Comparison of ENCODE assay signal across 1 cellular context in genomic region chr11:94767701-94768601, GRCh38.
TF ChIP-seq lines count a peak whose summit lies in the region.

AMOTL1 (plus strand) TSS chr11:94768356; CDS start chr11:94768512, 156 bp downstream.

TF ChIP-seq in HEK293, 187 proteins besides CTCF, POLR2A, EP300 and RAD21 (continued from another document and continues in another):
- TF ChIP-seq PRDM10 (tag by site-specific recombination; IDR thresholded peaks at IDR 0.05) (peak; percentile 92), GLIS1 (tag by site-specific recombination; IDR thresholded peaks at IDR 0.05) (peak; percentile 73), AEBP2 (tag by site-specific recombination; IDR thresholded peaks at IDR 0.05; ENCODE audit: borderline replicate concordance) (no peak), INSM2 (tag by site-specific recombination; IDR thresholded peaks at IDR 0.05) (no peak; the same call in none of the 2 replicates), TRIM28 (IDR thresholded peaks at IDR 0.05; ENCODE audit: borderline replicate concordance, low read length) (no peak), ZSCAN30 (tag by site-specific recombination; IDR thresholded peaks at IDR 0.05) (peak; percentile 98), ZNF530 (tag by site-specific recombination; IDR thresholded peaks at IDR 0.05; ENCODE audit: low read depth) (no peak), ZNF112 (tag by site-specific recombination; IDR thresholded peaks at IDR 0.05) (no peak), ZNF664 (tag by site-specific recombination; IDR thresholded peaks at IDR 0.05) (no peak), KLF7 (tag by site-specific recombination; IDR thresholded peaks at IDR 0.05; ENCODE audit: borderline replicate concordance) (peak; percentile 55; the same call in 1 of the 2 replicates), ZNF501 (tag by site-specific recombination; IDR thresholded peaks at IDR 0.05) (0 out of 2 replicates have a peak, but pooled peaks have one; percentile 58), ZIC2 (tag by site-specific recombination; IDR thresholded peaks at IDR 0.05) (peak; percentile 45; the same call in 1 of the 2 replicates), PRDM4 (tag by site-specific recombination; IDR thresholded peaks at IDR 0.05) (peak; percentile 80), ZNF37A (tag by site-specific recombination; IDR thresholded peaks at IDR 0.05) (no peak), ZNF707 (tag by site-specific recombination; IDR thresholded peaks at IDR 0.05) (no peak), ZNF132 (tag by site-specific recombination; IDR thresholded peaks at IDR 0.05; ENCODE audit: borderline replicate concordance) (no peak), ZNF521 (tag by site-specific recombination; IDR thresholded peaks at IDR 0.05) (no peak), ZNF626 (tag by site-specific recombination; IDR thresholded peaks at IDR 0.05) (no peak), PBX3 (CRISPR knock-in tag; IDR thresholded peaks at IDR 0.05) (peak; percentile 64; the same call in 1 of the 2 replicates), ZNF214 (tag by site-specific recombination; IDR thresholded peaks at IDR 0.05; ENCODE audit: borderline replicate concordance) (no peak), ZNF571 (tag by site-specific recombination; IDR thresholded peaks at IDR 0.05) (no peak), ZNF792 (tag by site-specific recombination; IDR thresholded peaks at IDR 0.05) (no peak), KLF9 (tag by site-specific recombination; IDR thresholded peaks at IDR 0.05; ENCODE audit: low read depth) (peak; percentile 82), ZNF350 (tag by site-specific recombination; IDR thresholded peaks at IDR 0.05) (no peak), GLI4 (tag by site-specific recombination; IDR thresholded peaks at IDR 0.05) (no peak), ZSCAN16 (tag by site-specific recombination; IDR thresholded peaks at IDR 0.05) (no peak), ZNF16 (tag by site-specific recombination; IDR thresholded peaks at IDR 0.05; ENCODE audit: low read depth) (no peak), ZNF248 (tag by site-specific recombination; IDR thresholded peaks at IDR 0.05) (no peak), REPIN1 (tag by site-specific recombination; IDR thresholded peaks at IDR 0.05; ENCODE audit: low read depth) (no peak; the same call in 1 of the 2 replicates), ZNF610 (tag by site-specific recombination; IDR thresholded peaks at IDR 0.05; ENCODE audit: borderline replicate concordance) (peak; percentile 67; the same call in 1 of the 2 replicates), ZFP37 (tag by site-specific recombination; IDR thresholded peaks at IDR 0.05) (no peak), ZNF280D (tag by site-specific recombination; IDR thresholded peaks at IDR 0.05) (0 out of 2 replicates have a peak, but pooled peaks have one; percentile 36), ZNF48 (tag by site-specific recombination; IDR thresholded peaks at IDR 0.05) (no peak), ZFHX2 (tag by site-specific recombination; conservative IDR thresholded peaks at IDR 0.05) (peak; percentile 85), YY2 (tag by site-specific recombination; IDR thresholded peaks at IDR 0.05) (peak; percentile 59; the same call in 1 of the 2 replicates), ZNF473 (tag by site-specific recombination; IDR thresholded peaks at IDR 0.05) (no peak), ZNF138 (tag by site-specific recombination; IDR thresholded peaks at IDR 0.05; ENCODE audit: borderline replicate concordance) (no peak), ZNF837 (tag by site-specific recombination; IDR thresholded peaks at IDR 0.05) (no peak), ZNF175 (tag by site-specific recombination; IDR thresholded peaks at IDR 0.05) (no peak), SALL2 (tag by site-specific recombination; IDR thresholded peaks at IDR 0.05; ENCODE audit: borderline replicate concordance) (no peak; the same call in 1 of the 2 replicates), ZBTB21 (tag by site-specific recombination; IDR thresholded peaks at IDR 0.05) (peak; percentile 54; the same call in 1 of the 2 replicates), KLF17 (tag by site-specific recombination; IDR thresholded peaks at IDR 0.05) (peak; percentile 78; the same call in 1 of the 2 replicates), SCRT2 (tag by site-specific recombination; IDR thresholded peaks at IDR 0.05) (0 out of 2 replicates have a peak, but pooled peaks have one; percentile 20), KLF10 (tag by site-specific recombination; IDR thresholded peaks at IDR 0.05) (peak; percentile 57; the same call in 1 of the 2 replicates), SP2 (tag by site-specific recombination; IDR thresholded peaks at IDR 0.05) (peak; percentile 39), ZNF785 (tag by site-specific recombination; IDR thresholded peaks at IDR 0.05) (0 out of 2 replicates have a peak, but pooled peaks have one; percentile 49), ZNF404 (tag by site-specific recombination; IDR thresholded peaks at IDR 0.05) (no peak), ZBTB44 (tag by site-specific recombination; IDR thresholded peaks at IDR 0.05) (peak; percentile 76), ZNF416 (tag by site-specific recombination; IDR thresholded peaks at IDR 0.05) (no peak), ZBTB26 (tag by site-specific recombination; optimal IDR thresholded peaks at IDR 0.05) (peak; percentile 85)
